ENCODE assay signal across 5 cellular contexts in the genomic region with DNA sequence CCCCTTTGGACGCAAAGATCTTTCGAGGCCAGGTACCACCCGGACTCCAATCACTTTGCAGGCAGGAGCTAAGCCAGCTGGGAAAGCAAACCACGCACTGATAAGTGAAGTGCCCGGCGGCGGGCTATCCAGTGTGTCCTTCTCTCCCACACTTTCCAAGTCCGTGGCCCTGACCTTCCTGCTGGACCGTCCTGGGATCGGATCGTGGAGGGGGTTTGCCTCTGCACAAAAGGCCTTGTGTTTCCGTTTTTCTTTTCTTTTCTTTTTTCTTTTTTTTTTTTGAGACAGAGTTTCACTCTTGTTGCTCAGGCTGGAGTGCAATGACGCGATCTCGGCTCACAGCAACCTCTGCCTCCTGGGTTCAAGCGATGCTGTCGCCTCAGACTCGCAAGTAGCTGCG. TPM values are rescaled to one million over a fixed set of nuclear protein-coding genes. Genes with fewer than 3 reads are reported as not detected.
"Had no signal": no experiment of that assay in that cellular context is flagged by ENCODE, and none has a peak within 500 bp of the region (broad histone marks: within the 10 kb centered on the region; RNA-seq: fewer than 3 reads in every experiment).

No MANE protein-coding gene starts in this region.

RNA-seq across cellular contexts. Expression of gene APOBEC3H, which starts 18.0 kb away (rescaled TPM):
- total RNA-seq: frontal cortex, hepatocyte, lung microvascular endothelial cell, mesothelial cell of epicardium, Right ventricle myocardium superior had no signal
